In genomic region chr6:77829736-77830135, GRCh38 we compare ENCODE assay signal across 1 cellular context.
TF ChIP-seq lines count a peak whose summit lies in the region.

No MANE protein-coding gene starts in this region.

TF ChIP-seq in HepG2, 621 proteins besides CTCF, POLR2A, EP300 and RAD21 (continued from another document):
- TF ChIP-seq HBP1 (CRISPR knock-in tag; IDR thresholded peaks at IDR 0.05; ENCODE audit: low read depth) (no peak), HOXA9 (CRISPR knock-in tag; IDR thresholded peaks at IDR 0.05; ENCODE audit: borderline replicate concordance) (no peak), NFYC (CRISPR knock-in tag; IDR thresholded peaks at IDR 0.05) (no peak), ISL2 (CRISPR knock-in tag; IDR thresholded peaks at IDR 0.05) (no peak), YEATS2 (CRISPR knock-in tag; IDR thresholded peaks at IDR 0.05; ENCODE audit: borderline replicate concordance) (no peak), ZNF263 (CRISPR knock-in tag; IDR thresholded peaks at IDR 0.05) (no peak), ZGPAT (CRISPR knock-in tag; IDR thresholded peaks at IDR 0.05) (no peak), MAFK (conservative IDR thresholded peaks at IDR 0.05 in 1 of 2, IDR thresholded peaks at IDR 0.05 in 1 of 2; ENCODE audit: low read length in 2 of 2) (peak; percentile 34 to 71), ZSCAN9 (CRISPR knock-in tag; IDR thresholded peaks at IDR 0.05; ENCODE audit: borderline replicate concordance) (no peak), ZSCAN20 (CRISPR knock-in tag; IDR thresholded peaks at IDR 0.05; ENCODE audit: borderline replicate concordance) (no peak), MAFF (IDR thresholded peaks at IDR 0.05; ENCODE audit: low read depth, low read length) (peak; percentile 58), ZNF121 (CRISPR knock-in tag; IDR thresholded peaks at IDR 0.05) (no peak)
